ENCODE assay signal across 9 cellular contexts in the genomic region with DNA sequence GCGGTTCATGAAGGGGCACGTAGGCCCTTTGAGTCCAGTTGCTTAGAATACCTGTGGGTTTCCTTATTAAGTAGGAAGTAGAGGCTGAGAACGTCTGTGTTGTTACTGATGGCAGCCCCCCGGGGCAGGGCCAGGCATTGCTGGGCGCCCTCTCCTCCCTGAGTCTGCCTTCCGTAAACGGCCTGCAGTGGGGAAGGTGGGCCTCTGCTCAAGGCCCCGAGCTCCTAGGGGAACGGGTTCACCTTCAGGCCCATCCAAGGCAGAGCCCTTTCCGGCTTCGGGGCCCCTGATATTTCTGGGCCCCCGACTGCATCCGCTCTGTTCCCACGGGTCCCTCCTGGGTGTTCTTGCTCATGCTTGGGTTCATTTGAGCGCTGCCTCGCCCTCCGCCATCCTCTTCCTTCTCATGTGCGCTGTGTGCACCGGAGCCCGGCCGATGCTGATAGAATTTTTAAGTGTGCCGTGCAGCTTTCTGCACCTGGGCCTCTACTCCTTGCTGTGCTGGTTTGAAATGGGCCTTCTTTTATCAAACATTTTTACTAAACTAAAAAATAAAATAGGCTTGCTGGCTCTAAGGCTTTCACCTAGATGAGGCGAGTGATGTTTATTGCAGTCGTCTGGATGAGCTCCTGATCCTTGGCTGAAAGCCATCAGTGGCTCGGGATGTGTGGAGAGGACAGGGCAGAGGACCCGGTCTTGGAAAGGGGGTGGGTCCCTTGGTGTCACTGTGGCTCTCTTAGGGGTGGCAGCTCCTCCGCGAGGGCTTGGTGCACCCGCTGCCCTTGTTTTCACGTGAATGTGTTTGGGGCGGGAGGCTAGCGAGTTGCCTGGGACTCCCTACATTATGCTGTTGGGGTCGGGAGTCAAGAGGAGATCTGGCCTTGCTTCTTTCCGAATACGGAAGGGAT. TPM values are rescaled to one million over a fixed set of nuclear protein-coding genes. Genes with fewer than 3 reads are reported as not detected.
DNase-seq lines count a peak whose midpoint lies in the region; ATAC-seq and TF ChIP-seq lines count a peak whose summit lies in the region.
"Had no signal": no experiment of that assay in that cellular context is flagged by ENCODE, and none has a peak within 500 bp of the region (broad histone marks: within the 10 kb centered on the region; RNA-seq: fewer than 3 reads in every experiment).

No MANE protein-coding gene starts in this region.

- DNase-seq in activated B cell treated with CpG ODN at 0.5 μM for 24 hours (peak; percentile 66), islet precursor cell (peak; percentile 40), SW480 (ENCODE audit: low spot score) (no peak), NCI-H2029 (lab: John Stamatoyannopoulos, UW) (no peak), DMS114 treated with DMSO at 0.1 percent for 48 hours (lab: John Stamatoyannopoulos, UW; ENCODE audit: unreplicated experiment) (no peak)
- no peak for DNase-seq in stimulated activated CD8-positive, alpha-beta memory T cell treated with anti-CD3 and anti-CD28 coated beads, Interleukin-4, amount 100 ng/mL, for 48 hours

- TF ChIP-seq CTCF in HEK293 (tag by site-specific recombination; IDR thresholded peaks at IDR 0.05) (no peak), activated B cell treated with CpG ODN at 0.5 μM for 24 hours (IDR thresholded peaks at IDR 0.05) (no peak)

- no peaks in the 10 kb centered on the region for H3K9me3 Mint-ChIP-seq in activated B cell treated with CpG ODN at 0.5 μM for 24 hours

- peak; percentile 27 for ATAC-seq in GM18517 (IDR thresholded peaks at IDR 0.05; ENCODE audit: unreplicated experiment)
- peak; percentile 64 for ATAC-seq in activated B cell treated with CpG ODN at 0.5 μM for 24 hours (ENCODE audit: low read depth)

- POLR2A ChIA-PET in HEK293 (lab: Yijun Ruan, JAX): interaction anchor here (1.2 to 3.4 kb wide), 6 partner anchors 12 to 39 kb away, joined by 5 to 86 read pairs (median 9); partner anchors contain the start of gene TBC1D22A
- POLR2A ChIA-PET in activated B cell treated with CpG ODN at 0.5 μM for 24 hours (lab: Charles Lee): interaction anchor here (0.6 to 8.7 kb wide), 11 partner anchors 11 to 507 kb away, joined by 3 to 273 read pairs (median 4); partner anchors contain the start of genes TBC1D22A and TTC38

- H3K4me3 Mint-ChIP-seq in activated B cell treated with CpG ODN at 0.5 μM for 24 hours: peak overlapping the region; percentile 72

- H3K27me3 Mint-ChIP-seq in activated B cell treated with CpG ODN at 0.5 μM for 24 hours: no peaks in the 10 kb centered on the region

- peaks cover 93% of the 10 kb centered on the region for H3K4me1 Mint-ChIP-seq in activated B cell treated with CpG ODN at 0.5 μM for 24 hours

- H3K27ac Mint-ChIP-seq in activated B cell treated with CpG ODN at 0.5 μM for 24 hours: peak overlapping the region; percentile 89

- peak overlapping the region; percentile 68 for H3K27ac ChIP-seq in HEK293 (ENCODE audit: extremely low read depth, low read depth, low read length)

- intact Hi-C loops in activated B cell treated with CpG ODN at 0.5 μM for 24 hours (cut with micrococcal nuclease): loop anchor here (1.0 to 2.0 kb wide), 6 partner anchors 11 to 188 kb away; no protein-coding TSS in a partner anchor

- H3K4me1 ChIP-seq in HEK293 (ENCODE audit: control insufficient read depth, insufficient read depth, low read length): peaks cover 33% of the 10 kb centered on the region

- CTCF ChIA-PET in HEK293 (lab: Yijun Ruan, JAX) (interaction anchor here (0.8 to 6.6 kb wide), 9 partner anchors 10 to 39 kb away, joined by 4 to 33 read pairs (median 7); partner anchors contain the start of gene TBC1D22A), activated B cell treated with CpG ODN at 0.5 μM for 24 hours (lab: Charles Lee) (interaction anchor here (0.9 to 5.8 kb wide), 5 partner anchors 14 to 29 kb away, joined by 3 to 78 read pairs (median 5); partner anchors contain the start of gene TBC1D22A)

- H3K36me3 Mint-ChIP-seq in activated B cell treated with CpG ODN at 0.5 μM for 24 hours (ENCODE audit: low read depth): peaks cover 12% of the 10 kb centered on the region

- H3K9me3 ChIP-seq in HEK293 (ENCODE audit: control insufficient read depth, insufficient read depth, low read depth, low read length): no peaks in the 10 kb centered on the region
- H3K9me3 ChIP-seq: thoracic aorta had no signal

- H3K36me3 ChIP-seq in HEK293 (ENCODE audit: control insufficient read depth in 2 of 2, insufficient read depth in 1 of 2, low read length in 2 of 2): peaks cover 0 to 3% of the 10 kb centered on the region in 2 experiments; a peak in 1 of 3 replicates
- H3K36me3 ChIP-seq: thoracic aorta had no signal

- no peak overlapping the region for H3K4me3 ChIP-seq in HEK293 (ENCODE audit: low read depth, low read length)
- H3K4me3 ChIP-seq: thoracic aorta had no signal

TF ChIP-seq in HEK293, 187 proteins besides CTCF, POLR2A, EP300 and RAD21:
- TF ChIP-seq MYNN (tag by site-specific recombination; IDR thresholded peaks at IDR 0.05; ENCODE audit: borderline replicate concordance) (no peak), ZNF654 (tag by site-specific recombination; IDR thresholded peaks at IDR 0.05; ENCODE audit: low read depth) (no peak)

RNA-seq across cellular contexts. Expression of gene TBC1D22A, which starts 12.3 kb away (rescaled TPM):
- 73.0 and 85.9 TPM in 2 replicates for total RNA-seq in activated B cell treated with CpG ODN at 0.5 μM for 24 hours

RNA-seq across cellular contexts. Expression of gene CERK, which starts 36.7 kb away (rescaled TPM):
- total RNA-seq in activated B cell treated with CpG ODN at 0.5 μM for 24 hours: 13.8 and 16.9 TPM in 2 replicates

Comparison
In these comparisons a context has a peak if more than half of its experiments do, and no peak if none do; other contexts are left out.
1. DNase-seq: peak in activated B cell treated with CpG ODN at 0.5 μM for 24 hours (single experiment) and islet precursor cell (single experiment); none in stimulated activated CD8-positive, alpha-beta memory T cell treated with anti-CD3 and anti-CD28 coated beads, Interleukin-4, amount 100 ng/mL, for 48 hours (single experiment), SW480 (single experiment), NCI-H2029 (single experiment) and DMS114 treated with DMSO at 0.1 percent for 48 hours (single experiment).